Comparison of ENCODE assay signal across 1 cellular context in genomic region chr20:22509090-22509938, GRCh38.
TF ChIP-seq lines count a peak whose summit lies in the region.

No MANE protein-coding gene starts in this region.

TF ChIP-seq in HepG2, 621 proteins besides CTCF, POLR2A, EP300 and RAD21 (continued from another document and continues in another):
- TF ChIP-seq CEBPG (CRISPR knock-in tag; IDR thresholded peaks at IDR 0.05), result 0 out of 2 replicates have a peak, but pooled peaks have one; percentile 28
- TF ChIP-seq SMC3 (IDR thresholded peaks at IDR 0.05; ENCODE audit: low read length), result peak; percentile 12; the same call in 1 of the 2 replicates
- TF ChIP-seq ZNF567 (CRISPR knock-in tag; IDR thresholded peaks at IDR 0.05; ENCODE audit: borderline replicate concordance), result 0 out of 2 replicates have a peak, but pooled peaks have one; percentile 49
- TF ChIP-seq ATAD3A (CRISPR knock-in tag; IDR thresholded peaks at IDR 0.05), result no peak
- TF ChIP-seq FOXA1 (IDR thresholded peaks at IDR 0.05), result no peak
- TF ChIP-seq FOXA1 (CRISPR knock-in tag; IDR thresholded peaks at IDR 0.05), result peak; percentile 82
- TF ChIP-seq THAP7 (CRISPR knock-in tag; IDR thresholded peaks at IDR 0.05), result no peak
- peak; percentile 53; the same call in 1 of the 2 replicates for TF ChIP-seq MIER3 (CRISPR knock-in tag; IDR thresholded peaks at IDR 0.05; ENCODE audit: borderline replicate concordance)
- no peak for TF ChIP-seq JUN (CRISPR knock-in tag; IDR thresholded peaks at IDR 0.05)
- 0 out of 2 replicates have a peak, but pooled peaks have one; percentile 19 for TF ChIP-seq ZNF687 (CRISPR knock-in tag; IDR thresholded peaks at IDR 0.05)
- no peak for TF ChIP-seq ZNF772 (CRISPR knock-in tag; IDR thresholded peaks at IDR 0.05)
- no peak for TF ChIP-seq RBFOX2 (IDR thresholded peaks at IDR 0.05; ENCODE audit: low read depth, low read length)
- TF ChIP-seq FOXP1 (IDR thresholded peaks at IDR 0.05), result no peak
- peak; percentile 91 for TF ChIP-seq FOXP1 (CRISPR knock-in tag; IDR thresholded peaks at IDR 0.05)
- 0 out of 2 replicates have a peak, but pooled peaks have one; percentile 15 for TF ChIP-seq ZFP36L1 (CRISPR knock-in tag; IDR thresholded peaks at IDR 0.05)
- TF ChIP-seq TEAD3 (CRISPR knock-in tag; optimal IDR thresholded peaks at IDR 0.05; ENCODE audit: borderline replicate concordance), result peak; percentile 15
- no peak for TF ChIP-seq PLSCR1 (CRISPR knock-in tag; IDR thresholded peaks at IDR 0.05; ENCODE audit: borderline replicate concordance)
- no peak for TF ChIP-seq ZNF513 (CRISPR knock-in tag; conservative IDR thresholded peaks at IDR 0.05)
- TF ChIP-seq ZBTB33 (CRISPR knock-in tag; IDR thresholded peaks at IDR 0.05), result 0 out of 2 replicates have a peak, but pooled peaks have one; percentile 5
- TF ChIP-seq ZBTB42 (CRISPR knock-in tag; IDR thresholded peaks at IDR 0.05), result no peak
- peak; percentile 32; the same call in 1 of the 2 replicates for TF ChIP-seq UBTF (CRISPR knock-in tag; IDR thresholded peaks at IDR 0.05)
- TF ChIP-seq ZNF274 (CRISPR knock-in tag; IDR thresholded peaks at IDR 0.05), result 0 out of 2 replicates have a peak, but pooled peaks have one; percentile 5
- 0 out of 3 replicates have a peak, but pooled peaks have one; percentile 28 for TF ChIP-seq MXI1 (IDR thresholded peaks at IDR 0.05; ENCODE audit: borderline replicate concordance, low read depth, low read length)
- TF ChIP-seq ZNF280D (CRISPR knock-in tag; IDR thresholded peaks at IDR 0.05), result peak; percentile 38; the same call in 1 of the 2 replicates
- TF ChIP-seq RCOR2 (CRISPR knock-in tag; IDR thresholded peaks at IDR 0.05), result 0 out of 2 replicates have a peak, but pooled peaks have one; percentile 36
- peak; percentile 69 for TF ChIP-seq GATAD2A (CRISPR knock-in tag; IDR thresholded peaks at IDR 0.05)
- peak; percentile 69 for TF ChIP-seq ARID5B (CRISPR knock-in tag; IDR thresholded peaks at IDR 0.05)
- TF ChIP-seq MAF1 (CRISPR knock-in tag; IDR thresholded peaks at IDR 0.05; ENCODE audit: borderline replicate concordance), result no peak
- TF ChIP-seq ZNF275 (CRISPR knock-in tag; IDR thresholded peaks at IDR 0.05; ENCODE audit: borderline replicate concordance), result no peak
- no peak for TF ChIP-seq SMARCC2 (IDR thresholded peaks at IDR 0.05)
- 0 out of 2 replicates have a peak, but pooled peaks have one; percentile 61 for TF ChIP-seq ZNF710 (CRISPR knock-in tag; IDR thresholded peaks at IDR 0.05; ENCODE audit: borderline replicate concordance)
- TF ChIP-seq HHEX (CRISPR knock-in tag; IDR thresholded peaks at IDR 0.05), result no peak
- peak; percentile 88 for TF ChIP-seq ZNF7 (CRISPR knock-in tag; IDR thresholded peaks at IDR 0.05)
